18 cellular contexts compared by ENCODE assay signal in genomic region chr20:45883100-45883469, GRCh38. TPM values are rescaled to one million over a fixed set of nuclear protein-coding genes. Genes with fewer than 3 reads are reported as not detected.
DNase-seq lines count a peak whose midpoint lies in the region; ATAC-seq, FAIRE-seq and TF ChIP-seq lines count a peak whose summit lies in the region.
"Had no signal": no experiment of that assay in that cellular context is flagged by ENCODE, and none has a peak within 500 bp of the region (broad histone marks: within the 10 kb centered on the region; RNA-seq: fewer than 3 reads in every experiment).

No MANE protein-coding gene starts in this region.

- H3K9ac ChIP-seq in HepG2 (ENCODE audit: insufficient read depth, low read depth, low read length), result no peak overlapping the region
- H3K9ac ChIP-seq in kidney (ENCODE audit: low read length in 2 of 2), result no peak overlapping the region
- H3K9ac ChIP-seq: SK-N-SH had no signal

- no peak for DNase-seq in HepG2 (ENCODE audit: low spot score)
- no peak for DNase-seq in right lobe of liver
- DNase-seq in T-helper 17 cell, result no peak
- DNase-seq in kidney, result peak; percentile 65
- peak; percentile 43 for DNase-seq in upper lobe of right lung
- no peak for DNase-seq in esophagus muscularis mucosa (ENCODE audit: extremely low spot score)
- DNase-seq: activated CD4-positive, alpha-beta T cell treated with anti-CD3 and anti-CD28 coated beads, Interleukin-2, amount 50 U/mL, for 48 hours; mammary epithelial cell; natural killer cell; NCI-H1436 treated with DMSO at 0.1 percent for 48 hours; NCI-H82; PC-9; SK-N-SH; testis had no signal

- H3K36me3 Mint-ChIP-seq in T-helper 17 cell (ENCODE audit: low read depth), result peaks cover 4% of the 10 kb centered on the region
- H3K36me3 Mint-ChIP-seq: natural killer cell had no signal

- peak overlapping the region; percentile 60 for H3K27ac Mint-ChIP-seq in T-helper 17 cell

- CTCF ChIA-PET in HepG2 (lab: Yijun Ruan, JAX; ENCODE audit: low intra/inter-chr PET ratio, low total read pairs), result no interaction called here

- in situ Hi-C loops in HepG2 (cut with HindIII; ENCODE audit: extremely low pct_ligation_motif_present, low pct_unique_long_range_greater_than_20kb), result no loop called here

- FAIRE-seq in HepG2 (lab: Jason Lieb, UNC) (no peak), kidney (lab: Jason Lieb, UNC) (no peak)
- FAIRE-seq: endothelial cell of umbilical vein, keratinocyte had no signal

- H3K27me3 ChIP-seq in HepG2 (ENCODE audit: control insufficient read depth in 1 of 2, insufficient read depth in 2 of 2, low read length in 2 of 2) (no peaks in the 10 kb centered on the region; a peak in 1 of 5 replicates), right lobe of liver (no peaks in the 10 kb centered on the region), upper lobe of right lung (no peaks in the 10 kb centered on the region), esophagus muscularis mucosa (no peaks in the 10 kb centered on the region)
- H3K27me3 ChIP-seq: testis had no signal

- no peak overlapping the region for H3K4me2 ChIP-seq in HepG2 (ENCODE audit: low read depth, low read length)
- H3K4me2 ChIP-seq: SK-N-SH had no signal

- H3K4me3 ChIP-seq in HepG2 (replicated peaks in 1 of 3; ENCODE audit: insufficient read depth in 1 of 3, low read depth in 2 of 3, low read length in 3 of 3) (no peak overlapping the region), right lobe of liver (no peak overlapping the region), kidney (ENCODE audit: low read length in 2 of 2) (no peak overlapping the region), upper lobe of right lung (no peak overlapping the region), esophagus muscularis mucosa (no peak overlapping the region)
- H3K4me3 ChIP-seq: PC-9, testis had no signal

- BruUV-seq in HepG2 (replicated peaks; lab: Mats Ljungman, UMichigan), result no TSS peak

- peaks cover 40% of the 10 kb centered on the region for H3K4me1 Mint-ChIP-seq in T-helper 17 cell

- H3K27me3 Mint-ChIP-seq in T-helper 17 cell, result no peaks in the 10 kb centered on the region

- no peak for TF ChIP-seq RAD21 in HepG2 (CRISPR knock-in tag; IDR thresholded peaks at IDR 0.05)

- peak overlapping the region; percentile 9 for H3K4me3 Mint-ChIP-seq in T-helper 17 cell
- H3K4me3 Mint-ChIP-seq: natural killer cell had no signal

- POLR2A ChIA-PET in HepG2 (lab: Yijun Ruan, JAX), result interaction anchor here (0.7 to 7.5 kb wide), 13 partner anchors 8 to 88 kb away, joined by 3 to 129 read pairs (median 14); partner anchors contain the start of genes ACOT8, CTSA, NEURL2 and PCIF1

- peaks cover 16% of the 10 kb centered on the region for H3K79me2 ChIP-seq in HepG2 (ENCODE audit: insufficient read depth, low read length)

- TF ChIP-seq POLR2A in HepG2 (IDR thresholded peaks at IDR 0.05; ENCODE audit: insufficient read depth in 1 of 2, low read depth in 2 of 2, low read length in 2 of 2) (peak in 1 of 2 experiments; percentile 49; a peak in 2 of 4 replicates), right lobe of liver (IDR thresholded peaks at IDR 0.05) (no peak), GM18505 (IDR thresholded peaks at IDR 0.05; ENCODE audit: borderline replicate concordance, extremely low read depth, insufficient read depth, insufficient read length) (no peak), esophagus muscularis mucosa (IDR thresholded peaks at IDR 0.05; ENCODE audit: low read depth) (no peak)

- TF ChIP-seq CTCF in HepG2 (CRISPR knock-in tag; IDR thresholded peaks at IDR 0.05) (no peak), right lobe of liver (IDR thresholded peaks at IDR 0.05) (no peak), kidney (IDR thresholded peaks at IDR 0.05; ENCODE audit: borderline replicate concordance, extremely low read depth, insufficient read depth) (no peak), upper lobe of right lung (IDR thresholded peaks at IDR 0.05) (no peak), esophagus muscularis mucosa (IDR thresholded peaks at IDR 0.05) (no peak)

- ATAC-seq in HepG2 (no peak), right lobe of liver (no peak), T-helper 17 cell (no peak), upper lobe of right lung (no peak), GM18505 (IDR thresholded peaks at IDR 0.05; ENCODE audit: unreplicated experiment) (no peak), GM19397 (IDR thresholded peaks at IDR 0.05; ENCODE audit: unreplicated experiment) (no peak)
- ATAC-seq: natural killer cell had no signal

- peaks cover 22% of the 10 kb centered on the region for H3K4me1 ChIP-seq in HepG2 (ENCODE audit: insufficient read depth, low read length)
- peaks cover 0 to 12% (median 4%) of the 10 kb centered on the region in 4 donors for H3K4me1 ChIP-seq in right lobe of liver
- peaks cover 0 to 7% of the 10 kb centered on the region in 2 donors for H3K4me1 ChIP-seq in kidney (ENCODE audit: control insufficient read depth in 1 of 2, insufficient read depth in 1 of 2, low read depth in 1 of 2, low read length in 2 of 2)
- peaks cover 13% of the 10 kb centered on the region for H3K4me1 ChIP-seq in upper lobe of right lung
- peaks cover 16 to 55% (median 32%) of the 10 kb centered on the region in 4 donors for H3K4me1 ChIP-seq in esophagus muscularis mucosa

- H3K27ac ChIP-seq in HepG2 (ENCODE audit: extremely low read length, insufficient read depth, low read length) (no peak overlapping the region), right lobe of liver (no peak overlapping the region), kidney (ENCODE audit: low read depth in 2 of 2, low read length in 2 of 2) (no peak overlapping the region), upper lobe of right lung (no peak overlapping the region), esophagus muscularis mucosa (replicated peaks in 1 of 4) (no peak overlapping the region)
- H3K27ac ChIP-seq: PC-9, testis had no signal

- no peak for TF ChIP-seq EP300 in HepG2 (IDR thresholded peaks at IDR 0.05; ENCODE audit: low read depth in 2 of 2, low read length in 2 of 2)
- TF ChIP-seq EP300 in HepG2 (CRISPR knock-in tag; IDR thresholded peaks at IDR 0.05; ENCODE audit: borderline replicate concordance), result no peak
- TF ChIP-seq EP300 in esophagus muscularis mucosa (IDR thresholded peaks at IDR 0.05), result no peak

- WGBS in HepG2 (ENCODE audit: low lambda C conversion rate), result 94% methylated on average over 9 of the region's 9 CpGs
- whole genome bisulfite sequencing in right lobe of liver (ENCODE audit: insufficient coverage, low coverage, low lambda C conversion rate, missing lambda C conversion rate), result 20% methylated on average over 2 of the region's 9 CpGs
- 80% methylated on average over 9 of the region's 9 CpGs for WGBS in esophagus muscularis mucosa

- H3K36me3 ChIP-seq in HepG2 (replicated peaks in 1 of 2; ENCODE audit: control insufficient read depth in 1 of 2, insufficient read depth in 2 of 2, low read length in 2 of 2) (peaks cover 17 to 41% of the 10 kb centered on the region in 2 experiments), right lobe of liver (peaks cover 0 to 19% (median 0%) of the 10 kb centered on the region in 4 donors), kidney (ENCODE audit: control insufficient read depth in 1 of 2, insufficient read depth in 2 of 2, low read length in 2 of 2) (peaks cover 12 to 15% of the 10 kb centered on the region in 2 donors), upper lobe of right lung (peaks cover 35% of the 10 kb centered on the region), esophagus muscularis mucosa (peaks cover 0 to 58% (median 51%) of the 10 kb centered on the region in 4 donors)

- H2AFZ ChIP-seq in HepG2 (ENCODE audit: low read length), result no peak overlapping the region
- H2AFZ ChIP-seq: PC-9 had no signal

- no peaks in the 10 kb centered on the region for H4K20me1 ChIP-seq in HepG2 (ENCODE audit: insufficient read depth, low read length)

- no peaks in the 10 kb centered on the region for H3K9me3 ChIP-seq in HepG2 (ENCODE audit: low read length)
- H3K9me3 ChIP-seq in right lobe of liver, result no peaks in the 10 kb centered on the region
- no peaks in the 10 kb centered on the region for H3K9me3 ChIP-seq in T-helper 17 cell (ENCODE audit: control insufficient read depth, low read length, poor library complexity, severe bottlenecking)
- H3K9me3 ChIP-seq in kidney (ENCODE audit: control insufficient read depth in 1 of 2, low read length in 2 of 2), result no peaks in the 10 kb centered on the region
- no peaks in the 10 kb centered on the region for H3K9me3 ChIP-seq in upper lobe of right lung
- H3K9me3 ChIP-seq in esophagus muscularis mucosa, result no peaks in the 10 kb centered on the region
- H3K9me3 ChIP-seq: SK-N-SH, testis had no signal

- intact Hi-C loops in HepG2 (cut with micrococcal nuclease; ENCODE audit: unreplicated experiment) (loop anchor here (5.0 to 10.0 kb wide), 2 partner anchors 51 to 88 kb away; partner anchors contain the start of genes DNTTIP1, SNX21 and WFDC3), right lobe of liver (cut with DNase I) (loop anchor here in 1 of 2 donors (10.0 kb wide), 1 partner anchor 82 kb away; no protein-coding TSS in a partner anchor), kidney (cut with DNase I) (no loop called here), upper lobe of right lung (cut with DNase I) (no loop called here), esophagus muscularis mucosa (cut with DNase I) (loop anchor here (10.0 kb wide), 1 partner anchor 78 kb away; no protein-coding TSS in a partner anchor)

RNA-seq across cellular contexts. Expression of gene ZSWIM1, which starts 2.1 kb away (rescaled TPM):
- total RNA-seq in HepG2 (2016; rRNA removed; fragmentation: Illumina TruSeq; extraction: Trizol), result 11.7 and 16.5 TPM in 2 replicates
- 3.2 and 3.6 TPM in 2 replicates for total RNA-seq in HepG2 (2016; cell fraction: cytosol; rRNA removed; fragmentation: Illumina TruSeq; extraction: Trizol; ENCODE audit: low read depth)
- total RNA-seq in HepG2 (2016; cell fraction: insoluble cytoplasmic fraction; rRNA removed; fragmentation: Illumina TruSeq; extraction: Trizol), result 12.7 and 15.4 TPM in 2 replicates
- 11.0 and 11.3 TPM in 2 replicates for total RNA-seq in HepG2 (2016; cell fraction: membrane; rRNA removed; fragmentation: Illumina TruSeq; extraction: Trizol)
- total RNA-seq in HepG2 (2016; cell fraction: nucleus; rRNA removed; fragmentation: Illumina TruSeq; extraction: Trizol), result 5.7 and 7.6 TPM in 2 replicates
- 9.0 and 9.5 TPM in 2 replicates for polyA plus RNA-seq in HepG2 (2011; rRNA removed)
- polyA plus RNA-seq in HepG2 (2011; cell fraction: cytosol; rRNA removed), result 7.0 and 7.5 TPM in 2 replicates
- 12.5 and 14.3 TPM in 2 replicates for polyA plus RNA-seq in HepG2 (2011; cell fraction: nucleus; rRNA removed)
- polyA plus RNA-seq in HepG2 (2012), result 10.5 and 11.2 TPM in 2 replicates
- 2.1 TPM in 2 replicates for polyA plus RNA-seq in HepG2 (2016; cell fraction: cytosol; fragmentation: Illumina TruSeq; extraction: Trizol; ENCODE audit: low read depth)
- 13.3 and 15.8 TPM in 2 replicates for polyA plus RNA-seq in HepG2 (2016; cell fraction: insoluble cytoplasmic fraction; fragmentation: Illumina TruSeq; extraction: Trizol; ENCODE audit: low read depth)
- polyA plus RNA-seq in HepG2 (2016; cell fraction: membrane; fragmentation: Illumina TruSeq; extraction: Trizol; ENCODE audit: low read depth), result 5.7 and 6.2 TPM in 2 replicates
- 12.4 and 13.9 TPM in 2 replicates for polyA plus RNA-seq in HepG2 (2016; cell fraction: nucleus; fragmentation: Illumina TruSeq; extraction: Trizol; ENCODE audit: insufficient read depth, low read depth)
- 41.6 and 51.8 TPM in 2 replicates for polyA minus RNA-seq in HepG2 (2011; rRNA and poly(A)+ RNA removed; ENCODE audit: low replicate concordance)
- polyA minus RNA-seq in HepG2 (2011; cell fraction: cytosol; rRNA and poly(A)+ RNA removed), result 12.9 and 15.0 TPM in 2 replicates
- polyA minus RNA-seq in HepG2 (2011; cell fraction: nucleus; rRNA and poly(A)+ RNA removed), result 10.4 and 12.7 TPM in 2 replicates
- total RNA-seq in right lobe of liver, result 1 to 10 TPM; 2.4 to 3.3 (median 3.1) TPM
- total RNA-seq in T-helper 17 cell, result 10 to 100 TPM in 1 of 2 donors, 1 to 10 TPM in 1; 8.0 to 10.2 TPM
- total RNA-seq in kidney, result 13.1 TPM
- 6.7 TPM for polyA plus RNA-seq in kidney (ENCODE audit: insufficient read depth, low read depth, low replicate concordance)
- total RNA-seq in upper lobe of right lung, result 9.6 TPM
- total RNA-seq in esophagus muscularis mucosa, result 10 to 100 TPM in 2 of 4 donors, 1 to 10 TPM in 2; 7.1 to 13.5 (median 9.2) TPM

RNA-seq across cellular contexts. Expression of gene SPATA25, which starts 4.3 kb away (rescaled TPM):
- total RNA-seq in HepG2 (2016; rRNA removed; fragmentation: Illumina TruSeq; extraction: Trizol) (3.3 and 7.6 TPM in 2 replicates), right lobe of liver (1 to 10 TPM in 5 of 6 experiments, under 1 TPM in 1; 0.50 to 3.2 (median 2.0) TPM), T-helper 17 cell (1 to 10 TPM in 1 of 2 donors, under 1 TPM in 1; 0.94 to 1.3 TPM), kidney (6.7 TPM), upper lobe of right lung (1.3 TPM), esophagus muscularis mucosa (1 to 10 TPM; 1.7 to 4.6 (median 3.0) TPM)
- total RNA-seq in HepG2 (2016; cell fraction: cytosol; rRNA removed; fragmentation: Illumina TruSeq; extraction: Trizol; ENCODE audit: low read depth), result 0.35 and 0.40 TPM in 2 replicates
- 2.3 and 8.1 TPM in 2 replicates for total RNA-seq in HepG2 (2016; cell fraction: insoluble cytoplasmic fraction; rRNA removed; fragmentation: Illumina TruSeq; extraction: Trizol)
- 2.3 TPM in 2 replicates for total RNA-seq in HepG2 (2016; cell fraction: membrane; rRNA removed; fragmentation: Illumina TruSeq; extraction: Trizol)
- total RNA-seq in HepG2 (2016; cell fraction: nucleus; rRNA removed; fragmentation: Illumina TruSeq; extraction: Trizol), result 13.0 and 19.1 TPM in 2 replicates
- polyA plus RNA-seq in HepG2 (2011; rRNA removed) (4.8 and 8.9 TPM in 2 replicates), kidney (ENCODE audit: insufficient read depth, low read depth, low replicate concordance) (6.7 TPM)
- polyA plus RNA-seq in HepG2 (2011; cell fraction: cytosol; rRNA removed), result 1.8 and 3.7 TPM in 2 replicates
- polyA plus RNA-seq in HepG2 (2011; cell fraction: nucleus; rRNA removed), result 44.5 and 49.8 TPM in 2 replicates
- 2.1 and 3.2 TPM in 2 replicates for polyA plus RNA-seq in HepG2 (2012)
- polyA plus RNA-seq in HepG2 (2016; cell fraction: cytosol; fragmentation: Illumina TruSeq; extraction: Trizol; ENCODE audit: low read depth), result 0.34 and 0.51 TPM in 2 replicates
- 1.0 and 1.7 TPM in 2 replicates for polyA plus RNA-seq in HepG2 (2016; cell fraction: insoluble cytoplasmic fraction; fragmentation: Illumina TruSeq; extraction: Trizol; ENCODE audit: low read depth)
- 0.37 and 1.7 TPM in 2 replicates for polyA plus RNA-seq in HepG2 (2016; cell fraction: membrane; fragmentation: Illumina TruSeq; extraction: Trizol; ENCODE audit: low read depth)
- 23.9 and 34.2 TPM in 2 replicates for polyA plus RNA-seq in HepG2 (2016; cell fraction: nucleus; fragmentation: Illumina TruSeq; extraction: Trizol; ENCODE audit: insufficient read depth, low read depth)
- 3.0 and 7.4 TPM in 2 replicates for polyA minus RNA-seq in HepG2 (2011; rRNA and poly(A)+ RNA removed; ENCODE audit: low replicate concordance)
- polyA minus RNA-seq in HepG2 (2011; cell fraction: cytosol; rRNA and poly(A)+ RNA removed), result 1.8 and 2.4 TPM in 2 replicates
- 19.0 and 20.9 TPM in 2 replicates for polyA minus RNA-seq in HepG2 (2011; cell fraction: nucleus; rRNA and poly(A)+ RNA removed)
- polyA plus RNA-seq: keratinocyte had no signal

RNA-seq across cellular contexts. Expression of gene NEURL2, which starts 7.9 kb away (rescaled TPM):
- total RNA-seq in HepG2 (2016; rRNA removed; fragmentation: Illumina TruSeq; extraction: Trizol) (4.1 and 9.7 TPM in 2 replicates), right lobe of liver (1 to 10 TPM; 3.6 to 8.8 (median 5.4) TPM), T-helper 17 cell (1 to 10 TPM; 1.5 to 2.1 TPM), kidney (27.5 TPM), upper lobe of right lung (2.8 TPM), esophagus muscularis mucosa (10 to 100 TPM; 10.8 to 16.1 (median 13.0) TPM)
- 6.7 and 8.8 TPM in 2 replicates for total RNA-seq in HepG2 (2016; cell fraction: cytosol; rRNA removed; fragmentation: Illumina TruSeq; extraction: Trizol; ENCODE audit: low read depth)
- total RNA-seq in HepG2 (2016; cell fraction: insoluble cytoplasmic fraction; rRNA removed; fragmentation: Illumina TruSeq; extraction: Trizol), result 6.0 and 9.5 TPM in 2 replicates
- total RNA-seq in HepG2 (2016; cell fraction: membrane; rRNA removed; fragmentation: Illumina TruSeq; extraction: Trizol), result 7.3 and 9.1 TPM in 2 replicates
- 14.4 and 18.5 TPM in 2 replicates for total RNA-seq in HepG2 (2016; cell fraction: nucleus; rRNA removed; fragmentation: Illumina TruSeq; extraction: Trizol)
- polyA plus RNA-seq in HepG2 (2011; rRNA removed) (7.2 and 12.2 TPM in 2 replicates), kidney (ENCODE audit: insufficient read depth, low read depth, low replicate concordance) (37.3 TPM)
- 3.7 and 6.3 TPM in 2 replicates for polyA plus RNA-seq in HepG2 (2011; cell fraction: cytosol; rRNA removed)
- 57.9 and 58.9 TPM in 2 replicates for polyA plus RNA-seq in HepG2 (2011; cell fraction: nucleus; rRNA removed)
- 4.2 and 4.6 TPM in 2 replicates for polyA plus RNA-seq in HepG2 (2012)
- 4.1 and 4.3 TPM in 2 replicates for polyA plus RNA-seq in HepG2 (2016; cell fraction: cytosol; fragmentation: Illumina TruSeq; extraction: Trizol; ENCODE audit: low read depth)
- 4.2 and 4.9 TPM in 2 replicates for polyA plus RNA-seq in HepG2 (2016; cell fraction: insoluble cytoplasmic fraction; fragmentation: Illumina TruSeq; extraction: Trizol; ENCODE audit: low read depth)
- 3.9 and 4.0 TPM in 2 replicates for polyA plus RNA-seq in HepG2 (2016; cell fraction: membrane; fragmentation: Illumina TruSeq; extraction: Trizol; ENCODE audit: low read depth)
- 18.5 and 19.4 TPM in 2 replicates for polyA plus RNA-seq in HepG2 (2016; cell fraction: nucleus; fragmentation: Illumina TruSeq; extraction: Trizol; ENCODE audit: insufficient read depth, low read depth)
- 1.3 and 16.0 TPM in 2 replicates for polyA minus RNA-seq in HepG2 (2011; rRNA and poly(A)+ RNA removed; ENCODE audit: low replicate concordance)
- polyA minus RNA-seq in HepG2 (2011; cell fraction: cytosol; rRNA and poly(A)+ RNA removed), result 1.9 and 2.1 TPM in 2 replicates
- polyA minus RNA-seq in HepG2 (2011; cell fraction: nucleus; rRNA and poly(A)+ RNA removed), result 24.2 and 27.4 TPM in 2 replicates

RNA-seq across cellular contexts. Expression of gene CTSA, which starts 8.1 kb away (rescaled TPM):
- total RNA-seq in HepG2 (2016; rRNA removed; fragmentation: Illumina TruSeq; extraction: Trizol) (63.8 and 202 TPM in 2 replicates), right lobe of liver (100 to 1,000 TPM in 3 of 6 experiments, 10 to 100 TPM in 3; 54.4 to 194 (median 134) TPM), T-helper 17 cell (100 to 1,000 TPM; 121 to 200 TPM), kidney (180 TPM), upper lobe of right lung (164 TPM), esophagus muscularis mucosa (10 to 100 TPM; 44.8 to 70.2 (median 48.3) TPM)
- total RNA-seq in HepG2 (2016; cell fraction: cytosol; rRNA removed; fragmentation: Illumina TruSeq; extraction: Trizol; ENCODE audit: low read depth), result 83.9 and 87.3 TPM in 2 replicates
- total RNA-seq in HepG2 (2016; cell fraction: insoluble cytoplasmic fraction; rRNA removed; fragmentation: Illumina TruSeq; extraction: Trizol), result 57.2 and 212 TPM in 2 replicates
- total RNA-seq in HepG2 (2016; cell fraction: membrane; rRNA removed; fragmentation: Illumina TruSeq; extraction: Trizol), result 50.4 and 53.1 TPM in 2 replicates
- total RNA-seq in HepG2 (2016; cell fraction: nucleus; rRNA removed; fragmentation: Illumina TruSeq; extraction: Trizol), result 213 and 263 TPM in 2 replicates
- polyA plus RNA-seq in HepG2 (2011; rRNA removed) (222 and 231 TPM in 2 replicates), kidney (ENCODE audit: insufficient read depth, low read depth, low replicate concordance) (408 TPM)
- 240 and 265 TPM in 2 replicates for polyA plus RNA-seq in HepG2 (2011; cell fraction: cytosol; rRNA removed)
- 851 and 910 TPM in 2 replicates for polyA plus RNA-seq in HepG2 (2011; cell fraction: nucleus; rRNA removed)
- polyA plus RNA-seq in HepG2 (2012), result 102 and 105 TPM in 2 replicates
- 37.4 and 39.2 TPM in 2 replicates for polyA plus RNA-seq in HepG2 (2016; cell fraction: cytosol; fragmentation: Illumina TruSeq; extraction: Trizol; ENCODE audit: low read depth)
- polyA plus RNA-seq in HepG2 (2016; cell fraction: insoluble cytoplasmic fraction; fragmentation: Illumina TruSeq; extraction: Trizol; ENCODE audit: low read depth), result 82.4 and 101 TPM in 2 replicates
- 45.6 and 51.6 TPM in 2 replicates for polyA plus RNA-seq in HepG2 (2016; cell fraction: membrane; fragmentation: Illumina TruSeq; extraction: Trizol; ENCODE audit: low read depth)
- polyA plus RNA-seq in HepG2 (2016; cell fraction: nucleus; fragmentation: Illumina TruSeq; extraction: Trizol; ENCODE audit: insufficient read depth, low read depth), result 573 and 587 TPM in 2 replicates
- polyA minus RNA-seq in HepG2 (2011; rRNA and poly(A)+ RNA removed; ENCODE audit: low replicate concordance), result 289 and 410 TPM in 2 replicates
- 109 and 118 TPM in 2 replicates for polyA minus RNA-seq in HepG2 (2011; cell fraction: cytosol; rRNA and poly(A)+ RNA removed)
- polyA minus RNA-seq in HepG2 (2011; cell fraction: nucleus; rRNA and poly(A)+ RNA removed), result 292 and 323 TPM in 2 replicates

RNA-seq across cellular contexts. Expression of gene ZSWIM3, which starts 25.7 kb away (rescaled TPM):
- total RNA-seq in HepG2 (2016; rRNA removed; fragmentation: Illumina TruSeq; extraction: Trizol), result 5.8 and 7.3 TPM in 2 replicates
- 0.81 and 1.2 TPM in 2 replicates for total RNA-seq in HepG2 (2016; cell fraction: cytosol; rRNA removed; fragmentation: Illumina TruSeq; extraction: Trizol; ENCODE audit: low read depth)
- 5.4 and 6.5 TPM in 2 replicates for total RNA-seq in HepG2 (2016; cell fraction: insoluble cytoplasmic fraction; rRNA removed; fragmentation: Illumina TruSeq; extraction: Trizol)
- total RNA-seq in HepG2 (2016; cell fraction: membrane; rRNA removed; fragmentation: Illumina TruSeq; extraction: Trizol), result 2.4 and 2.6 TPM in 2 replicates
- 3.2 and 3.8 TPM in 2 replicates for total RNA-seq in HepG2 (2016; cell fraction: nucleus; rRNA removed; fragmentation: Illumina TruSeq; extraction: Trizol)
- polyA plus RNA-seq in HepG2 (2011; rRNA removed), result 5.2 and 7.1 TPM in 2 replicates
- polyA plus RNA-seq in HepG2 (2011; cell fraction: cytosol; rRNA removed), result 5.2 and 6.1 TPM in 2 replicates
- 3.7 and 5.1 TPM in 2 replicates for polyA plus RNA-seq in HepG2 (2011; cell fraction: nucleus; rRNA removed)
- polyA plus RNA-seq in HepG2 (2012), result 3.8 and 4.3 TPM in 2 replicates
- polyA plus RNA-seq in HepG2 (2016; cell fraction: cytosol; fragmentation: Illumina TruSeq; extraction: Trizol; ENCODE audit: low read depth), result 0.27 and 0.34 TPM in 2 replicates
- 3.5 and 4.2 TPM in 2 replicates for polyA plus RNA-seq in HepG2 (2016; cell fraction: insoluble cytoplasmic fraction; fragmentation: Illumina TruSeq; extraction: Trizol; ENCODE audit: low read depth)
- 0.60 and 1.0 TPM in 2 replicates for polyA plus RNA-seq in HepG2 (2016; cell fraction: membrane; fragmentation: Illumina TruSeq; extraction: Trizol; ENCODE audit: low read depth)
- 4.9 and 5.3 TPM in 2 replicates for polyA plus RNA-seq in HepG2 (2016; cell fraction: nucleus; fragmentation: Illumina TruSeq; extraction: Trizol; ENCODE audit: insufficient read depth, low read depth)
- 18.3 and 18.9 TPM in 2 replicates for polyA minus RNA-seq in HepG2 (2011; rRNA and poly(A)+ RNA removed; ENCODE audit: low replicate concordance)
- polyA minus RNA-seq in HepG2 (2011; cell fraction: cytosol; rRNA and poly(A)+ RNA removed), result 6.0 and 8.8 TPM in 2 replicates
- 3.6 and 5.2 TPM in 2 replicates for polyA minus RNA-seq in HepG2 (2011; cell fraction: nucleus; rRNA and poly(A)+ RNA removed)
- 1 to 10 TPM; 1.7 to 2.7 (median 1.9) TPM for total RNA-seq in right lobe of liver
- 1 to 10 TPM in 1 of 2 donors, under 1 TPM in 1; 0.89 to 1.2 TPM for total RNA-seq in T-helper 17 cell
- 3.2 TPM for total RNA-seq in kidney
- polyA plus RNA-seq in kidney (ENCODE audit: insufficient read depth, low read depth, low replicate concordance), result 2.6 TPM
- total RNA-seq in upper lobe of right lung, result 4.0 TPM
- total RNA-seq in esophagus muscularis mucosa, result 1 to 10 TPM; 2.1 to 5.4 (median 4.0) TPM

Comparison
In these comparisons a context has a peak if more than half of its experiments do, and no peak if none do; other contexts are left out.
1. DNase-seq: peak in kidney (single experiment) and upper lobe of right lung (single experiment); none in HepG2 (single experiment), right lobe of liver (0 of 3), T-helper 17 cell (0 of 3) and esophagus muscularis mucosa (single experiment).
2. intact Hi-C loops: an anchor here in HepG2 (5.0 to 10.0 kb wide) and esophagus muscularis mucosa (10.0 kb wide); none called in kidney and upper lobe of right lung.